Comparison of ENCODE assay signal across 8 cellular contexts in the genomic region with DNA sequence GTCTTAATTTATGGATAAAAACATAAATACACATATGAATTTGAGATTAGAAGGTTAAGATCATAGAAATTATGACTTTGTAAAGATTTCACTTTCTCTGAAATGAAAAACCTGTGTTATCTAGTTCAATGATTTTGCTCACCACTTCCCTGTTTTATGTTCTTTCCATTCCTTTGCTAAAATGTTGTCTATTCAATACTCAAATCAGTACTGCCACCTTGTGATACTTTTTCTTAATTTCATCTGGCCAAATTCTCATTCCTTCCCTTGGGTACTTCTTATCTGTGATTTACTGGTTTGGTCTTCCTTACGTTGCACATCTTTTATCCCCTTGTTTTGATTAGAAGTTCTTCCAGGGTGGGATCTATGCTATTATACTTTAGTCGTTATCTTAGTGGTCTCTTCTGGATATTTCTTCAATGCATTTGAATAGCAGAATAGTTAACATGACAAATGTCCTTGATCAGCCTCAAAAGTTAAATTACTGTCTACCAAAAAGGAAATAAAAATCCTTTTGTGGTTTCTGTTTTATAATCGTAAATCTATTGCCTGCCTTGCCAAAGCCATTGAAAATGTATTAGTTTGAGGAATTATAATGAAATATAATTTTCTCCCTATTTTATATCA.
DNase-seq lines count a peak whose midpoint lies in the region; ATAC-seq and TF ChIP-seq lines count a peak whose summit lies in the region.

No MANE protein-coding gene starts in this region.

- ATAC-seq in HG03354 (IDR thresholded peaks at IDR 0.05; ENCODE audit: poor library complexity, severe bottlenecking, unreplicated experiment), result peak; percentile 54

- H3K4me3 ChIP-seq in fibroblast of the aortic adventitia (ENCODE audit: low read depth, low read length), result no peak overlapping the region

- peak; percentile 56 for TF ChIP-seq CTCF in fibroblast of the aortic adventitia (IDR thresholded peaks at IDR 0.05; ENCODE audit: insufficient read depth, low read length)

- peak; percentile 6 to 18 for DNase-seq in NCI-H2081 (lab: John Stamatoyannopoulos, UW)
- DNase-seq in NCI-H2081 treated with DMSO at 0.1 percent for 48 hours (lab: John Stamatoyannopoulos, UW), result no peak
- DNase-seq in RKO (ENCODE audit: low spot score), result peak; percentile 71
- peak; percentile 66 for DNase-seq in fibroblast of the aortic adventitia (ENCODE audit: low read depth)
- DNase-seq in superior temporal gyrus (ENCODE audit: extremely low spot score), result peak; percentile 75
- DNase-seq in HK-2 (ENCODE audit: unreplicated experiment), result no peak
- DNase-seq in stimulated activated naive CD4-positive, alpha-beta T cell (lab: John Stamatoyannopoulos, UW), result no peak

Comparison
In these comparisons a context has a peak if more than half of its experiments do, and no peak if none do; other contexts are left out.
1. DNase-seq: peak in NCI-H2081 (2 of 2), RKO (single experiment), fibroblast of the aortic adventitia (single experiment) and superior temporal gyrus (single experiment); none in NCI-H2081 treated with DMSO at 0.1 percent for 48 hours (single experiment), HK-2 (single experiment) and stimulated activated naive CD4-positive, alpha-beta T cell (0 of 6).